Comparison of ENCODE assay signal across 22 cellular contexts in the genomic region with DNA sequence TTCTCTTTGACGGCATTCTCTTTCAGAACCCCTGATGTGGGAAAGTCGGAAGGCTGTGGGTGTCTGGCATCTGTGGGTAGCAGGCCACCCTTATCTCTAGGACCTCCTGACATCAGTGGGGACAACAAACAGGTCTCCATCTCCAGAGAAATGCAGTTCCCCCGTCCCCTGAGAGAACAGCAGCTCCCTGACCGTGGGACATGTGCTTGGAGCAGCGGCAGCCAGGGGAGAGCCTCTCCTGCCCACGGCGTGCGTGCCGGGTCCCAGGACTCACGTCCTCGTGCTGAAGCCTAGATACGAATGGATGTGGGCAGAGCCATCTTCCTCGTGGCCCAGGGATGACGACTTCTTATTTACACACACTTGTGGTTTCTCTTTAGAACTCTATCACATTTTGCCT.
A peak's percentile ranks its signal among the peaks of the same experiment; 100 is the strongest.
DNase-seq lines count a peak whose midpoint lies in the region; ATAC-seq and TF ChIP-seq lines count a peak whose summit lies in the region.
"Had no signal": no experiment of that assay in that cellular context is flagged by ENCODE, and none has a peak within 500 bp of the region (broad histone marks: within the 10 kb centered on the region; RNA-seq: fewer than 3 reads in every experiment).

No MANE protein-coding gene starts in this region.

- no peak for TF ChIP-seq CTCF in Caco-2 (IDR thresholded peaks at IDR 0.05; ENCODE audit: insufficient read depth in 1 of 2, low read depth in 1 of 2, low read length in 1 of 2, severe bottlenecking in 1 of 2, unreplicated experiment in 1 of 2)

- H3K36me3 Mint-ChIP-seq in Caco-2 (ENCODE audit: insufficient read depth, unreplicated experiment), result peaks cover under 1% of the 10 kb centered on the region
- H3K36me3 Mint-ChIP-seq: CD14-positive monocyte; CD4-positive, alpha-beta memory T cell; CD4-positive, CD25-positive, alpha-beta regulatory T cell; CD8-positive, alpha-beta memory T cell had no signal

- no peak overlapping the region for H3K4ac ChIP-seq in mesendoderm (ENCODE audit: low read depth, low read length)

- H3K4me3 ChIP-seq in right cardiac atrium (ENCODE audit: low read length) (no peak overlapping the region), mesendoderm (ENCODE audit: low read length) (no peak overlapping the region), Caco-2 (ENCODE audit: low read depth, low read length) (no peak overlapping the region)
- H3K4me3 ChIP-seq: A549, BLaER1 had no signal

- H3K9me3 ChIP-seq in right cardiac atrium (ENCODE audit: control insufficient read depth, low read length) (no peaks in the 10 kb centered on the region), Caco-2 (no peaks in the 10 kb centered on the region)
- H3K9me3 ChIP-seq: A549, BLaER1 had no signal

- POLR2A ChIA-PET in Caco-2 (lab: Charles Lee), result interaction anchor here (0.7 kb wide), 1 partner anchor 318 kb away, joined by 3 read pairs; no protein-coding TSS in a partner anchor

- DNase-seq in Right ventricle myocardium inferior (ENCODE audit: missing footprints) (peak; percentile 53), right cardiac atrium (no peak), SK-N-DZ (ENCODE audit: low spot score) (peak; percentile 52), mesendoderm (no peak), posterior vena cava (ENCODE audit: low spot score) (peak; percentile 67), medulla oblongata (ENCODE audit: extremely low spot score) (no peak), Caco-2 (no peak), anterior cingulate cortex (lab: John Stamatoyannopoulos, UW) (no peak)
- DNase-seq: AML-193; C1 segment of cervical spinal cord; Calu3; CD4-positive, alpha-beta memory T cell; CD4-positive, CD25-positive, alpha-beta regulatory T cell; CD8-positive, alpha-beta memory T cell; COR-L47; DMS79 treated with DMSO at 0.1 percent for 48 hours; GF-D8 had no signal

- H3K36me3 ChIP-seq in mesendoderm (ENCODE audit: control insufficient read depth, insufficient read depth, low read length), result no peaks in the 10 kb centered on the region
- H3K36me3 ChIP-seq in Caco-2 (ENCODE audit: control insufficient read depth, insufficient read depth, low read length), result no peaks in the 10 kb centered on the region; the same call in 1 of the 2 replicates
- H3K36me3 ChIP-seq: BLaER1 had no signal

- peaks cover 24% of the 10 kb centered on the region for H3K4me1 Mint-ChIP-seq in Caco-2 (ENCODE audit: low read depth, unreplicated experiment)
- H3K4me1 Mint-ChIP-seq: B cell; CD14-positive monocyte; CD4-positive, alpha-beta memory T cell; CD4-positive, CD25-positive, alpha-beta regulatory T cell; CD8-positive, alpha-beta memory T cell had no signal

- H3K27ac ChIP-seq in right cardiac atrium (ENCODE audit: low read length), result no peak overlapping the region
- no peak overlapping the region for H3K27ac ChIP-seq in mesendoderm (ENCODE audit: low read depth, low read length)
- H3K27ac ChIP-seq: 22Rv1, A549, BLaER1 had no signal

- 73% methylated on average over 14 of the region's 14 CpGs for WGBS in right cardiac atrium
- no CpG with 5 or more reads among the region's 14 CpGs for WGBS in mesendoderm (ENCODE audit: extremely low coverage, insufficient coverage, low lambda C conversion rate)

- no peak overlapping the region for H3K18ac ChIP-seq in mesendoderm (ENCODE audit: low read length)

- H2BK5ac ChIP-seq in mesendoderm (ENCODE audit: low read length), result no peak overlapping the region

- no peak overlapping the region for H3K4me2 ChIP-seq in mesendoderm (ENCODE audit: low read length)
- H3K4me2 ChIP-seq: A549, BLaER1 had no signal

- ATAC-seq in Right ventricle myocardium inferior (no peak), right cardiac atrium (no peak)
- ATAC-seq: A549 had no signal

- H3K4me3 Mint-ChIP-seq in Caco-2 (ENCODE audit: unreplicated experiment), result no peak overlapping the region
- H3K4me3 Mint-ChIP-seq: B cell; CD14-positive monocyte; CD4-positive, alpha-beta memory T cell; CD4-positive, CD25-positive, alpha-beta regulatory T cell; CD8-positive, alpha-beta memory T cell had no signal

- H3K9ac ChIP-seq in mesendoderm (ENCODE audit: low read length), result no peak overlapping the region
- H3K9ac ChIP-seq: BLaER1 had no signal

- H3K79me2 ChIP-seq in mesendoderm (ENCODE audit: control insufficient read depth, insufficient read depth, low read length), result no peaks in the 10 kb centered on the region

- H3K23ac ChIP-seq in mesendoderm (ENCODE audit: low read length), result no peak overlapping the region

- no peak overlapping the region for H2BK120ac ChIP-seq in mesendoderm (ENCODE audit: low read depth, low read length)

- BruUV-seq in Caco-2 (replicated peaks; lab: Mats Ljungman, UMichigan), result no TSS peak

- H3K27me3 ChIP-seq in right cardiac atrium (ENCODE audit: control insufficient read depth, insufficient read depth) (no peaks in the 10 kb centered on the region), mesendoderm (ENCODE audit: insufficient read depth, low read length, poor library complexity) (no peaks in the 10 kb centered on the region), Caco-2 (replicated peaks; ENCODE audit: control insufficient read depth, insufficient read depth, low read length) (no peaks in the 10 kb centered on the region)
- H3K27me3 ChIP-seq: BLaER1 had no signal

- intact Hi-C loops in Right ventricle myocardium inferior (cut with DNase I), result no loop called here
- intact Hi-C loops in right cardiac atrium (cut with DNase I), result no loop called here
- intact Hi-C loops in posterior vena cava (cut with DNase I), result no loop called here
- intact Hi-C loops in Caco-2 (cut with micrococcal nuclease; ENCODE audit: unreplicated experiment), result no loop called here

- no peak overlapping the region for H2BK15ac ChIP-seq in mesendoderm (replicated peaks; ENCODE audit: low read depth)

- CTCF ChIA-PET in Caco-2 (lab: Charles Lee), result no interaction called here

- H4K8ac ChIP-seq in mesendoderm (ENCODE audit: low read depth, low read length), result no peak overlapping the region

- no peaks in the 10 kb centered on the region for H3K9me3 Mint-ChIP-seq in Caco-2 (ENCODE audit: unreplicated experiment)

- no peak overlapping the region for H3K27ac Mint-ChIP-seq in Caco-2 (ENCODE audit: unreplicated experiment)
- H3K27ac Mint-ChIP-seq: B cell; CD14-positive monocyte; CD4-positive, alpha-beta memory T cell; CD4-positive, CD25-positive, alpha-beta regulatory T cell; CD8-positive, alpha-beta memory T cell had no signal

- no peaks in the 10 kb centered on the region for H3K27me3 Mint-ChIP-seq in Caco-2 (ENCODE audit: insufficient read depth, unreplicated experiment)
- H3K27me3 Mint-ChIP-seq: B cell; CD4-positive, CD25-positive, alpha-beta regulatory T cell; CD8-positive, alpha-beta memory T cell had no signal

- no peaks in the 10 kb centered on the region for H3K79me1 ChIP-seq in mesendoderm (ENCODE audit: low read length)

- no peaks in the 10 kb centered on the region for H3K4me1 ChIP-seq in right cardiac atrium (ENCODE audit: control insufficient read depth, insufficient read depth, low read length)
- H3K4me1 ChIP-seq in mesendoderm (ENCODE audit: control insufficient read depth, low read depth, low read length), result peaks cover 1% of the 10 kb centered on the region
- H3K4me1 ChIP-seq in Caco-2, result peaks cover 6% of the 10 kb centered on the region
- H3K4me1 ChIP-seq: A549, BLaER1 had no signal

- H2AK5ac ChIP-seq in mesendoderm (ENCODE audit: low read length), result no peak overlapping the region

- H3K56ac ChIP-seq in mesendoderm (ENCODE audit: low read length), result peak overlapping the region; percentile 51

- no peak overlapping the region for H4K5ac ChIP-seq in mesendoderm (ENCODE audit: low read length)

Comparison
In these comparisons a context has a peak if more than half of its experiments do, and no peak if none do; other contexts are left out.
1. DNase-seq: peak in Right ventricle myocardium inferior (single experiment), SK-N-DZ (single experiment) and posterior vena cava (single experiment); none in right cardiac atrium (0 of 3), mesendoderm (single experiment), medulla oblongata (single experiment), Caco-2 (0 of 2) and anterior cingulate cortex (0 of 58).